1 cellular context compared by ENCODE assay signal in the genomic region with DNA sequence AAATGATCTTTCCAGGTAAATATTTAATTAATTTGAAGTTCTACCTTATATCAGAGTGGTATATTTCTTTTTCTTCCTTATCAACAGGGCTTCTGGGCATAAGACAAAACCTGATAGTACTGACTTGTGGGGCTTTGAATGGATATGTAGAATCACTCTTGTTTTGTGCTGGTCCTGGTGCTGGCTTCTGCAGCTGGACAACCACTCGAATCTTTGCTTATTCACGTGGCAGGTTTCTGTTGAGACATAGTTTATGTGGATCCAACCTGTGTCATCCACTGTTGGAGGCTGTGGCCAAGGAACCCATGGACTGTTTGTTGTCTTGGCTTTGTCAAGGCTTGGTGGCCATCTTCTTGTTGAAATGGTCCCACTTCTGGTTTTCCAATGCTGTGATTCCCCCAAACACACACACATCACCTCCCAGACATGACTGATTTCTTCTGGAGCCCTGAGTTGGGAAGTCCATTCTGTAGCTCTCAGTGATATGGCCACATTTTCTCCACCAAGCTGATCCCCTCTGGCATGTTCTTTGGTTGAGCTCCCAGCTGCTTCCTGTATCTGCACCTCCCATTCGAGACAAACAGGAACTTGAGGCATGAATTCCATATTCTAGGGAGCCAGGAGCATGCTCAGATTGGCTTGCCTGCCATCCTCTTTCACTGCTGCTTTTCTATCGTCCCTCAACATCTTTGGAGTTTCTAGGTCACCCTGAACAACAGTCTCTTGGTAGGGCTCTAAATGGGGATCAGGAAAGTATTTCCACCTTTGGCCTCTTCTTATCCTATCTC.
A peak's percentile ranks its signal among the peaks of the same experiment; 100 is the strongest.
TF ChIP-seq lines count a peak whose summit lies in the region.

No MANE protein-coding gene starts in this region.

TF ChIP-seq in SK-N-SH treated with all-trans-retinoic acid at 6 μM for 48 hours, 23 proteins besides CTCF, POLR2A, EP300 and RAD21 (continued from another document):
- TF ChIP-seq TSHZ2 (CRISPR knock-in tag; IDR thresholded peaks at IDR 0.05) = no peak
- peak; percentile 69; the same call in 1 of the 2 replicates for TF ChIP-seq CSDC2 (CRISPR knock-in tag; IDR thresholded peaks at IDR 0.05)
- TF ChIP-seq ESRRG (CRISPR knock-in tag; IDR thresholded peaks at IDR 0.05) = no peak
- TF ChIP-seq ZNF565 (CRISPR knock-in tag; conservative IDR thresholded peaks at IDR 0.05; ENCODE audit: low read depth) = no peak
- TF ChIP-seq PATZ1 (CRISPR knock-in tag; IDR thresholded peaks at IDR 0.05; ENCODE audit: borderline replicate concordance) = no peak
- no peak for TF ChIP-seq CSRNP3 (CRISPR knock-in tag; IDR thresholded peaks at IDR 0.05)
- TF ChIP-seq ISL1 (CRISPR knock-in tag; IDR thresholded peaks at IDR 0.05) = no peak
- no peak for TF ChIP-seq ARNTL (CRISPR knock-in tag; IDR thresholded peaks at IDR 0.05; ENCODE audit: borderline replicate concordance, low read depth)
- no peak for TF ChIP-seq CREB5 (CRISPR knock-in tag; IDR thresholded peaks at IDR 0.05; ENCODE audit: low read depth)
- no peak for TF ChIP-seq PPARA (CRISPR knock-in tag; IDR thresholded peaks at IDR 0.05; ENCODE audit: borderline replicate concordance)
